8 cellular contexts compared by ENCODE assay signal in the genomic region with DNA sequence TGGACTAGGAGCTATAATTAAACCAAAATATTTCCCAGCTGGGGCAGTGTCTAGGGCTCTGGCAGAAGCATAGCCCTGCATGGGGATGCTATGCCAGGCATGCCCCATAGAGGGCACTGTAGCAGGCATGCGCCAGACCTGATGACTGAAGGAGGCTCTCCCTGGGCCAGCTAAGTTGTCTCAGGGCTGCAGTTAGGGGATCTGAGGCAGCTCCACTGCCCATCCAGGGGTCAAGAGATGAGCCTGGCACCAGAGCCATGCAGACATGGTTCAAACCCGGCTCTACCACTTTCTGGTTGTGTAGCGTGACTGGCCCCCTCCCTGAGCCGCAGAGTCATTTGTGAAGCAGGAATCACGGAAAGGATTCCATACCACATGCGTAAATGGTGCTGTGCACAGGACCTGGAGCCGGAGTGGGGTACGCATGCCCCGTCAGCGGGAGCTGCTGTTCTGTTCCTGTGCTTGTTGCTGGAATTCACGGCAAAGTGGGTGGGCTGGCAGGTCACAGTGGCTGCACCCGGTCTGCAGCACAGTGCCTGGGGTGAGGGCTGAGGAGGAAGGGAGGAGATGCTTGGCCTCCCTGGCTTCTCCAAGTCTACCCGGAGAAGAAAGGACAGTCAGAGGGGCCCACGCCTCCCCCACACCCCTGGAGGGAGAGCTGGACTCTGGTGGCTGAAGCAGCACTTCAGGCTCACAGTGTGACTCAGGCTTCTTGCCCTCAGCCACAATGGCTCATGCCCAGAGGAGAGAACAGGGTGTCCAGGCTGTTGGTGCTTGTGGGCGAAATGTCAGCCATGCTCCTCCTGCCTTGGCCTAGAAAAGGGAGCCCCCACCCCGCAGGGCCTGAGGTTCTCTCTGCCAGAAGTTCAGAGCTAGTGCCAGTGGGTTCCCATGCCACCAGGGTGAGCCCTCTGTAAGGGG. TPM values are rescaled to one million over a fixed set of nuclear protein-coding genes. Genes with fewer than 3 reads are reported as not detected.
A peak's percentile ranks its signal among the peaks of the same experiment; 100 is the strongest.
DNase-seq lines count a peak whose midpoint lies in the region; ATAC-seq and TF ChIP-seq lines count a peak whose summit lies in the region.

No MANE protein-coding gene starts in this region.

- H3K9ac ChIP-seq in OCI-LY3 (ENCODE audit: low read length), result no peak overlapping the region

- ATAC-seq in HG03378 (IDR thresholded peaks at IDR 0.05; ENCODE audit: unreplicated experiment), result no peak

- H3K4me2 ChIP-seq in OCI-LY3 (ENCODE audit: low read length), result no peak overlapping the region

- H3K27ac Mint-ChIP-seq in activated T-helper 1 cell treated with anti-CD3 and anti-CD28 coated beads, Interleukin-12 subunit alpha, Interleukin-12 subunit beta, Interleukin-2, Interleukin-4 antibody, amounts not matched to agents 30 ng/mL and 10 ng/mL and 1 ng/mL, durations not matched to agents 14 hours and 24 hours and 36 hours, result no peak overlapping the region
- no peak overlapping the region for H3K27ac Mint-ChIP-seq in osteocyte (ENCODE audit: unreplicated experiment)

- H3K4me1 Mint-ChIP-seq in activated T-helper 1 cell treated with anti-CD3 and anti-CD28 coated beads, Interleukin-12 subunit alpha, Interleukin-12 subunit beta, Interleukin-2, Interleukin-4 antibody, amounts not matched to agents 30 ng/mL and 10 ng/mL and 1 ng/mL, durations not matched to agents 14 hours and 24 hours and 36 hours (ENCODE audit: low read depth), result no peaks in the 10 kb centered on the region
- H3K4me1 Mint-ChIP-seq in osteocyte (ENCODE audit: unreplicated experiment), result peaks cover 45% of the 10 kb centered on the region

- DNase-seq in D341Med (ENCODE audit: low spot score), result peak; percentile 81
- DNase-seq in H7, result peak; percentile 92
- peak; percentile 47 for DNase-seq in activated T-helper 1 cell treated with anti-CD3 and anti-CD28 coated beads, Interleukin-12 subunit alpha, Interleukin-12 subunit beta, Interleukin-2, Interleukin-4 antibody, amounts not matched to agents 30 ng/mL and 10 ng/mL and 1 ng/mL, durations not matched to agents 14 hours and 24 hours and 36 hours (ENCODE audit: low spot score)
- peak; percentile 54 for DNase-seq in fibroblast of villous mesenchyme (ENCODE audit: low read depth)
- DNase-seq in osteocyte (ENCODE audit: extremely low spot score, unreplicated experiment), result no peak
- DNase-seq in ureter (ENCODE audit: low spot score), result peak; percentile 76

- intact Hi-C loops in activated T-helper 1 cell treated with anti-CD3 and anti-CD28 coated beads, Interleukin-12 subunit alpha, Interleukin-12 subunit beta, Interleukin-2, Interleukin-4 antibody, amounts not matched to agents 30 ng/mL and 10 ng/mL and 1 ng/mL, durations not matched to agents 14 hours and 24 hours and 36 hours (cut with micrococcal nuclease), result loop anchor here (2.0 kb wide), 1 partner anchor 159 kb away; the partner anchor contains the start of gene FLNB

- H3K27me3 ChIP-seq in H7 (ENCODE audit: control insufficient read depth, insufficient read depth, low read length) (no peaks in the 10 kb centered on the region), OCI-LY3 (ENCODE audit: low read depth, low read length) (no peaks in the 10 kb centered on the region)

- H2AFZ ChIP-seq in OCI-LY3 (ENCODE audit: low read depth, low read length), result 0 out of 2 replicates have a peak overlapping the region, but pooled peaks have one; percentile 31

- H3K4me1 ChIP-seq in OCI-LY3 (ENCODE audit: low read length), result no peaks in the 10 kb centered on the region

- no peaks in the 10 kb centered on the region for H3K9me3 ChIP-seq in OCI-LY3 (ENCODE audit: insufficient read depth, low read length)

- peak; percentile 93 for TF ChIP-seq CTCF in OCI-LY3 (IDR thresholded peaks at IDR 0.05; ENCODE audit: low read depth, low read length)
- peak; percentile 95 for TF ChIP-seq CTCF in fibroblast of villous mesenchyme (IDR thresholded peaks at IDR 0.05; ENCODE audit: insufficient read depth, low read depth, low read length)
- peak; percentile 81 for TF ChIP-seq CTCF in osteocyte (IDR thresholded peaks at IDR 0.05)

- H3K36me3 ChIP-seq in H7 (replicated peaks; ENCODE audit: control insufficient read depth, insufficient read depth, low read length) (peaks cover 44% of the 10 kb centered on the region), OCI-LY3 (replicated peaks; ENCODE audit: low read depth, low read length) (no peaks in the 10 kb centered on the region)

- no peaks in the 10 kb centered on the region for H3K9me3 Mint-ChIP-seq in activated T-helper 1 cell treated with anti-CD3 and anti-CD28 coated beads, Interleukin-12 subunit alpha, Interleukin-12 subunit beta, Interleukin-2, Interleukin-4 antibody, amounts not matched to agents 30 ng/mL and 10 ng/mL and 1 ng/mL, durations not matched to agents 14 hours and 24 hours and 36 hours
- H3K9me3 Mint-ChIP-seq in osteocyte (ENCODE audit: unreplicated experiment), result no peaks in the 10 kb centered on the region

- H3K79me2 ChIP-seq in OCI-LY3 (ENCODE audit: low read length), result no peaks in the 10 kb centered on the region

- H3K36me3 Mint-ChIP-seq in activated T-helper 1 cell treated with anti-CD3 and anti-CD28 coated beads, Interleukin-12 subunit alpha, Interleukin-12 subunit beta, Interleukin-2, Interleukin-4 antibody, amounts not matched to agents 30 ng/mL and 10 ng/mL and 1 ng/mL, durations not matched to agents 14 hours and 24 hours and 36 hours (ENCODE audit: low read depth), result peaks cover 7% of the 10 kb centered on the region
- H3K36me3 Mint-ChIP-seq in osteocyte (ENCODE audit: unreplicated experiment), result peaks cover 14% of the 10 kb centered on the region

- H3K4me3 Mint-ChIP-seq in activated T-helper 1 cell treated with anti-CD3 and anti-CD28 coated beads, Interleukin-12 subunit alpha, Interleukin-12 subunit beta, Interleukin-2, Interleukin-4 antibody, amounts not matched to agents 30 ng/mL and 10 ng/mL and 1 ng/mL, durations not matched to agents 14 hours and 24 hours and 36 hours, result no peak overlapping the region
- no peak overlapping the region for H3K4me3 Mint-ChIP-seq in osteocyte (ENCODE audit: unreplicated experiment)

- H3K27me3 Mint-ChIP-seq in activated T-helper 1 cell treated with anti-CD3 and anti-CD28 coated beads, Interleukin-12 subunit alpha, Interleukin-12 subunit beta, Interleukin-2, Interleukin-4 antibody, amounts not matched to agents 30 ng/mL and 10 ng/mL and 1 ng/mL, durations not matched to agents 14 hours and 24 hours and 36 hours (ENCODE audit: insufficient read depth), result no peaks in the 10 kb centered on the region
- H3K27me3 Mint-ChIP-seq in osteocyte (ENCODE audit: unreplicated experiment), result no peaks in the 10 kb centered on the region

- H3K27ac ChIP-seq in OCI-LY3 (ENCODE audit: low read length), result no peak overlapping the region

- H4K20me1 ChIP-seq in OCI-LY3 (ENCODE audit: insufficient read depth, low read length), result no peaks in the 10 kb centered on the region

- H3K4me3 ChIP-seq in H7 (ENCODE audit: insufficient read depth, low read depth, low read length), result no peak overlapping the region
- no peak overlapping the region for H3K4me3 ChIP-seq in OCI-LY3 (ENCODE audit: low read length)
- H3K4me3 ChIP-seq in fibroblast of villous mesenchyme (ENCODE audit: low read depth, low read length), result no peak overlapping the region

RNA-seq across cellular contexts. Expression of gene DNASE1L3, which starts 43.1 kb away (rescaled TPM):
- not detected in 2 replicates for total RNA-seq in H7 (2014; rRNA removed; shearing (Covaris generic))
- not detected in 2 replicates for total RNA-seq in activated T-helper 1 cell treated with anti-CD3 and anti-CD28 coated beads, Interleukin-12 subunit alpha, Interleukin-12 subunit beta, Interleukin-2, Interleukin-4 antibody, amounts not matched to agents 30 ng/mL and 10 ng/mL and 1 ng/mL, durations not matched to agents 14 hours and 24 hours and 36 hours
- total RNA-seq in fibroblast of villous mesenchyme, result not detected in 2 replicates
- not detected in 2 replicates for total RNA-seq in osteocyte
- 6.1 TPM for total RNA-seq in ureter
